In the genomic region with DNA sequence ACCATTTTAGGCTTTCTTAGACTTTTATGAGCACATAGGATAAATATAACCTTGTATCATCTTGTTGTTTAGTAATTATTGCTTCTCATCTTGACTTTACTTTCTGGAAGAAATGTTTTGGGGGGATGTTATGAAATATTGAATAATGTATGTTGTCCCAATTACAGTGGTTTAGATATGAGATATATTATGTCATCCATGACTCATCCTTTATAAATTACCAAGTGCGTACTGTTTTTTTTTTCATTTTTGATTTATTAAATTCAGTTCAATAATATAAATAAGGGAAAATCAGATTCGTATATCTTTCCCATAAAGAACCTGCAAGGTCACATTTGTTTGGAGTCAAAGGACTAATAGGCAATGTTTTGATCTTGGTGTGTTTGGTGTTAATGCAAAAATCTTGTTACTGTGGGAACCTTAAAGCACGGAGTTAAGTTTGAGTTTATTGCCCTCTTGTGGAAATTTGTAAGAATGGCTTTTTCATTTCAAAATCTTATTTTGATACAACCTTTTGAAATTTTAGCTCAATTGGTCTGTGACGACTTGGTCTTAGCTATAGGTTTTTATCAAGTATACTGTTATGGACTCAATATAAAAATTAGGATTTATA, we compare ENCODE assay signal across 8 cellular contexts.
DNase-seq lines count a peak whose midpoint lies in the region; ATAC-seq and TF ChIP-seq lines count a peak whose summit lies in the region.

No MANE protein-coding gene starts in this region.

- no peak overlapping the region for H3K4me3 Mint-ChIP-seq in activated naive CD8-positive, alpha-beta T cell treated with anti-CD3 and anti-CD28 coated beads, Interleukin-2, amount 10 ng/mL, durations not matched to agents 7 days and 5 days
- no peak overlapping the region for H3K4me3 Mint-ChIP-seq in activated naive CD8-positive, alpha-beta T cell treated with anti-CD3 and anti-CD28 coated beads for 36 hours

- no peaks in the 10 kb centered on the region for H3K9me3 Mint-ChIP-seq in activated naive CD8-positive, alpha-beta T cell treated with anti-CD3 and anti-CD28 coated beads, Interleukin-2, amount 10 ng/mL, durations not matched to agents 7 days and 5 days
- H3K9me3 Mint-ChIP-seq in activated naive CD8-positive, alpha-beta T cell treated with anti-CD3 and anti-CD28 coated beads for 36 hours = no peaks in the 10 kb centered on the region

- H3K4me1 ChIP-seq in colonic mucosa = no peaks in the 10 kb centered on the region

- no peaks in the 10 kb centered on the region for H3K9me3 ChIP-seq in colonic mucosa

- ATAC-seq in activated naive CD8-positive, alpha-beta T cell treated with anti-CD3 and anti-CD28 coated beads, Interleukin-2, amount 10 ng/mL, durations not matched to agents 7 days and 5 days (ENCODE audit: low read depth) = peak; percentile 36
- peak; percentile 73 for ATAC-seq in HG03354 (IDR thresholded peaks at IDR 0.05; ENCODE audit: poor library complexity, severe bottlenecking, unreplicated experiment)

- peaks cover 1% of the 10 kb centered on the region for H3K4me1 Mint-ChIP-seq in activated naive CD8-positive, alpha-beta T cell treated with anti-CD3 and anti-CD28 coated beads, Interleukin-2, amount 10 ng/mL, durations not matched to agents 7 days and 5 days
- H3K4me1 Mint-ChIP-seq in activated naive CD8-positive, alpha-beta T cell treated with anti-CD3 and anti-CD28 coated beads for 36 hours = peaks cover 4% of the 10 kb centered on the region

- intact Hi-C loops in colonic mucosa (cut with DNase I) (loop anchor here (5.0 kb wide), 1 partner anchor 314 kb away; no protein-coding TSS in a partner anchor), lower leg skin (cut with DNase I; ENCODE audit: low total_unique reads) (no loop called here)

- H3K27ac ChIP-seq in colonic mucosa (no peak overlapping the region), substantia nigra (ENCODE audit: low read depth, low read length, poor library complexity, severe bottlenecking) (no peak overlapping the region)

- TF ChIP-seq POLR2A in lower leg skin (IDR thresholded peaks at IDR 0.05) = no peak

- DNase-seq in activated naive CD8-positive, alpha-beta T cell treated with anti-CD3 and anti-CD28 coated beads, Interleukin-2, amount 10 ng/mL, durations not matched to agents 7 days and 5 days = no peak
- DNase-seq in activated naive CD8-positive, alpha-beta T cell treated with anti-CD3 and anti-CD28 coated beads for 36 hours = no peak
- DNase-seq in NCI-H82 (lab: John Stamatoyannopoulos, UW) = peak; percentile 62
- DNase-seq in colonic mucosa = no peak
- DNase-seq in medulla oblongata (ENCODE audit: extremely low spot score) = peak; percentile 57
- no peak for DNase-seq in substantia nigra (lab: John Stamatoyannopoulos, UW)
- DNase-seq in lower leg skin (ENCODE audit: low spot score in 2 of 2) = no peak

- no peak overlapping the region for H3K27ac Mint-ChIP-seq in activated naive CD8-positive, alpha-beta T cell treated with anti-CD3 and anti-CD28 coated beads, Interleukin-2, amount 10 ng/mL, durations not matched to agents 7 days and 5 days
- H3K27ac Mint-ChIP-seq in activated naive CD8-positive, alpha-beta T cell treated with anti-CD3 and anti-CD28 coated beads for 36 hours = no peak overlapping the region

- no peaks in the 10 kb centered on the region for H3K27me3 ChIP-seq in colonic mucosa

- H3K9ac ChIP-seq in colonic mucosa (ENCODE audit: low read depth in 2 of 2, low read length in 2 of 2) = no peak overlapping the region

- peak; percentile 27 for TF ChIP-seq CTCF in colonic mucosa (IDR thresholded peaks at IDR 0.05)
- TF ChIP-seq CTCF in lower leg skin (IDR thresholded peaks at IDR 0.05) = no peak

- 15 to 18% methylated on average over 4 of the region's 4 CpGs for WGBS in lower leg skin, 2 donors

- H3K27me3 Mint-ChIP-seq in activated naive CD8-positive, alpha-beta T cell treated with anti-CD3 and anti-CD28 coated beads, Interleukin-2, amount 10 ng/mL, durations not matched to agents 7 days and 5 days = no peaks in the 10 kb centered on the region
- H3K27me3 Mint-ChIP-seq in activated naive CD8-positive, alpha-beta T cell treated with anti-CD3 and anti-CD28 coated beads for 36 hours = no peaks in the 10 kb centered on the region

- H3K36me3 ChIP-seq in colonic mucosa = no peaks in the 10 kb centered on the region

- H3K4me3 ChIP-seq in colonic mucosa = no peak overlapping the region
- H3K4me3 ChIP-seq in lower leg skin (ENCODE audit: low read depth, poor library complexity, severe bottlenecking) = no peak overlapping the region

- POLR2A ChIA-PET in activated naive CD8-positive, alpha-beta T cell treated with anti-CD3 and anti-CD28 coated beads, Interleukin-2, amount 10 ng/mL, durations not matched to agents 7 days and 5 days (lab: Charles Lee) = no interaction called here

- H3K36me3 Mint-ChIP-seq in activated naive CD8-positive, alpha-beta T cell treated with anti-CD3 and anti-CD28 coated beads, Interleukin-2, amount 10 ng/mL, durations not matched to agents 7 days and 5 days = no peaks in the 10 kb centered on the region
- no peaks in the 10 kb centered on the region for H3K36me3 Mint-ChIP-seq in activated naive CD8-positive, alpha-beta T cell treated with anti-CD3 and anti-CD28 coated beads for 36 hours

Comparison
In these comparisons a context has a peak if more than half of its experiments do, and no peak if none do; other contexts are left out.
1. DNase-seq: peak in NCI-H82 (single experiment) and medulla oblongata (single experiment); none in activated naive CD8-positive, alpha-beta T cell treated with anti-CD3 and anti-CD28 coated beads, Interleukin-2, amount 10 ng/mL, durations not matched to agents 7 days and 5 days (single experiment), activated naive CD8-positive, alpha-beta T cell treated with anti-CD3 and anti-CD28 coated beads for 36 hours (single experiment), colonic mucosa (single experiment), substantia nigra (0 of 49) and lower leg skin (0 of 2).